In genomic region chr18:79522451-79523220, GRCh38 we compare ENCODE assay signal across 8 cellular contexts.
DNase-seq lines count a peak whose midpoint lies in the region; ATAC-seq, FAIRE-seq and TF ChIP-seq lines count a peak whose summit lies in the region.

No MANE protein-coding gene starts in this region.

- no peaks in the 10 kb centered on the region for H4K20me1 ChIP-seq in SU-DHL-6 (ENCODE audit: low read depth, low read length)

- peak overlapping the region; percentile 61 for H3K9ac ChIP-seq in SU-DHL-6 (ENCODE audit: low read length)

- peak overlapping the region; percentile 57 for H3K4me2 ChIP-seq in SU-DHL-6 (ENCODE audit: low read depth, low read length, poor library complexity, severe bottlenecking)

- no peak for TF ChIP-seq CTCF in SU-DHL-6 (IDR thresholded peaks at IDR 0.05; ENCODE audit: insufficient read depth, low read length, poor library complexity, severe bottlenecking)

- peaks cover 32% of the 10 kb centered on the region for H3K36me3 Mint-ChIP-seq in activated naive CD8-positive, alpha-beta T cell treated with anti-CD3 and anti-CD28 coated beads for 36 hours

- H3K9me3 Mint-ChIP-seq in activated naive CD8-positive, alpha-beta T cell treated with anti-CD3 and anti-CD28 coated beads for 36 hours, result no peaks in the 10 kb centered on the region

- no peaks in the 10 kb centered on the region for H3K79me2 ChIP-seq in SU-DHL-6 (ENCODE audit: insufficient read depth, low read length)

- DNase-seq in GM19239 (ENCODE audit: insufficient read length, low spot score) (peak; percentile 36), pons (ENCODE audit: low spot score) (no peak), anterior cingulate cortex (lab: John Stamatoyannopoulos, UW) (no peak)
- DNase-seq in activated naive CD8-positive, alpha-beta T cell treated with anti-CD3 and anti-CD28 coated beads for 36 hours, result peak; percentile 75
- peak; percentile 54 for DNase-seq in stimulated activated CD4-positive, alpha-beta T cell treated with anti-CD3 and anti-CD28 coated beads, Interleukin-4, amount 100 ng/mL, for 1 hour

- no peaks in the 10 kb centered on the region for H3K9me2 ChIP-seq in SU-DHL-6 (replicated peaks; ENCODE audit: insufficient read depth, low read length)

- no peaks in the 10 kb centered on the region for H3K27me3 Mint-ChIP-seq in activated naive CD8-positive, alpha-beta T cell treated with anti-CD3 and anti-CD28 coated beads for 36 hours

- no peaks in the 10 kb centered on the region for H3K9me3 ChIP-seq in SU-DHL-6 (ENCODE audit: insufficient read depth, low read length)

- peak overlapping the region; percentile 2 for H2AFZ ChIP-seq in SU-DHL-6 (ENCODE audit: low read depth, low read length, severe bottlenecking)

- no peak for ATAC-seq in GM18517 (IDR thresholded peaks at IDR 0.05; ENCODE audit: unreplicated experiment)
- no peak for ATAC-seq in GM21825 (IDR thresholded peaks at IDR 0.05; ENCODE audit: unreplicated experiment)

- H3K4me3 Mint-ChIP-seq in activated naive CD8-positive, alpha-beta T cell treated with anti-CD3 and anti-CD28 coated beads for 36 hours, result peak overlapping the region; percentile 73

- H3K27ac ChIP-seq in SU-DHL-6 (ENCODE audit: low read depth, low read length), result peak overlapping the region; percentile 91

- FAIRE-seq in GM19239 (lab: Jason Lieb, UNC), result peak; percentile 26

- H3K4me1 Mint-ChIP-seq in activated naive CD8-positive, alpha-beta T cell treated with anti-CD3 and anti-CD28 coated beads for 36 hours, result peaks cover 67% of the 10 kb centered on the region

- peaks cover 14% of the 10 kb centered on the region for H3F3A ChIP-seq in SU-DHL-6 (ENCODE audit: insufficient read depth)

- peak overlapping the region; percentile 97 for H3K27ac Mint-ChIP-seq in activated naive CD8-positive, alpha-beta T cell treated with anti-CD3 and anti-CD28 coated beads for 36 hours

- H3K4me3 ChIP-seq in SU-DHL-6 (ENCODE audit: insufficient read depth, low read length, poor library complexity, severe bottlenecking), result peak overlapping the region; percentile 20

- no peaks in the 10 kb centered on the region for H3K36me3 ChIP-seq in SU-DHL-6 (ENCODE audit: low read length)

- no peaks in the 10 kb centered on the region for H3K27me3 ChIP-seq in SU-DHL-6 (ENCODE audit: low read length)

Comparison
In these comparisons a context has a peak if more than half of its experiments do, and no peak if none do; other contexts are left out.
1. DNase-seq: peak in GM19239 (single experiment), activated naive CD8-positive, alpha-beta T cell treated with anti-CD3 and anti-CD28 coated beads for 36 hours (single experiment) and stimulated activated CD4-positive, alpha-beta T cell treated with anti-CD3 and anti-CD28 coated beads, Interleukin-4, amount 100 ng/mL, for 1 hour (single experiment); none in pons (single experiment) and anterior cingulate cortex (0 of 58).